19 cellular contexts compared by ENCODE assay signal in genomic region chr2:126042089-126042488, GRCh38.
"Had no signal": no experiment of that assay in that cellular context is flagged by ENCODE, and none has a peak within 500 bp of the region (broad histone marks: within the 10 kb centered on the region; RNA-seq: fewer than 3 reads in every experiment).

No MANE protein-coding gene starts in this region.

- H3K36me3 ChIP-seq: esophagus muscularis mucosa, gastroesophageal sphincter, heart left ventricle, left ventricle myocardium inferior, lower lobe of right lung had no signal

- H3K79me2 ChIP-seq: hepatocyte had no signal

- H3K4me3 ChIP-seq: coronary artery, dorsolateral prefrontal cortex, esophagus muscularis mucosa, gastroesophageal sphincter, heart left ventricle, hepatocyte, left ventricle myocardium inferior, lower lobe of right lung, mucosa of descending colon had no signal

- H3K27me3 ChIP-seq: dorsolateral prefrontal cortex, esophagus muscularis mucosa, foreskin keratinocyte, gastroesophageal sphincter, heart left ventricle, hepatocyte had no signal

- H3K4me1 ChIP-seq: esophagus muscularis mucosa, foreskin keratinocyte, gastroesophageal sphincter, heart left ventricle, left ventricle myocardium inferior, lower lobe of right lung had no signal

- DNase-seq: dermis blood vessel endothelial cell; dorsolateral prefrontal cortex; effector CD4-positive, alpha-beta T cell; effector memory CD4-positive, alpha-beta T cell; foreskin keratinocyte; heart left ventricle; hypothalamus; immature natural killer cell; islet precursor cell; kidney; left cardiac atrium; left ventricle myocardium inferior; lower lobe of right lung; mesenchymal stem cell; mucosa of descending colon had no signal

- ATAC-seq: foreskin keratinocyte, gastroesophageal sphincter, heart left ventricle, left cardiac atrium, lower lobe of right lung, mucosa of descending colon had no signal

- H2AFZ ChIP-seq: hepatocyte had no signal

- H3K9me3 ChIP-seq: esophagus muscularis mucosa, gastroesophageal sphincter, heart left ventricle, left ventricle myocardium inferior, lower lobe of right lung, mucosa of descending colon had no signal

- H3K27ac ChIP-seq: coronary artery, dorsolateral prefrontal cortex, esophagus muscularis mucosa, foreskin keratinocyte, gastroesophageal sphincter, heart left ventricle, hepatocyte, left ventricle myocardium inferior, lower lobe of right lung had no signal

- H3K4me2 ChIP-seq: hepatocyte had no signal
